In the genomic region with DNA sequence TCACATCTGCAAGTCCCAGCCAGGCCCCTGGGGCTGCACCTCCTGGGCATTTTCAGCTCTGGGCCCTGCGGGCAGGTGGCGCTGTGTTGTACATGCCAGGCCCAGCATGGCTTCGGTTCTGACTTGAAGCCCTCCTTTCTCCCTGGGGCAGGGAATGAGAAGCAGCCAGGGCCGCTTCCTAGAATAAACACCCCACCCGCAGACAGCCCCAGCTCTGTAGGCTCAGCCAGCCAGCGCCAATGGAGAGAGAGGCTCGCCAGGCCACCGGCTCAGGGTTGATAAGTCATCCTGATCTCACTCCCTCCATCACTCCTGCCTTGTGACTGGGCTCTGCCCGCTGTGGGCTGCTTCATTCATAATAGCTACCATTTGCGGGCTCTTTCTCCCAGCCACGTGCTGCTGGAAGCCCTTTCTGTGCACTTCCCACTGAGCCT, we compare ENCODE assay signal across 8 cellular contexts. TPM values are rescaled to one million over a fixed set of nuclear protein-coding genes. Genes with fewer than 3 reads are reported as not detected.
DNase-seq lines count a peak whose midpoint lies in the region; ATAC-seq and TF ChIP-seq lines count a peak whose summit lies in the region.

No MANE protein-coding gene starts in this region.

- peaks cover 4% of the 10 kb centered on the region for H3K9me3 Mint-ChIP-seq in activated CD8-positive, alpha-beta T cell treated with anti-CD3 and anti-CD28 coated beads for 36 hours
- H3K9me3 Mint-ChIP-seq in naive B cell = no peaks in the 10 kb centered on the region

- POLR2A ChIA-PET in GM10248 (lab: Yijun Ruan, JAX) = no interaction called here
- POLR2A ChIA-PET in activated CD8-positive, alpha-beta T cell treated with anti-CD3 and anti-CD28 coated beads for 36 hours (lab: Charles Lee) = interaction anchor here (1.9 to 2.0 kb wide), 2 partner anchors 23 to 39 kb away, joined by 5 to 7 read pairs; no protein-coding TSS in a partner anchor

- ATAC-seq in activated CD8-positive, alpha-beta T cell treated with anti-CD3 and anti-CD28 coated beads for 36 hours = no peak
- ATAC-seq in naive B cell (ENCODE audit: low read depth in 2 of 2) (peak; percentile 27 to 32), HG03439 (IDR thresholded peaks at IDR 0.05; ENCODE audit: unreplicated experiment) (no peak), HG03342 (IDR thresholded peaks at IDR 0.05; ENCODE audit: unreplicated experiment) (no peak)

- no peak for TF ChIP-seq POLR2A in erythroblast (IDR thresholded peaks at IDR 0.05; ENCODE audit: low read length)

- peak; percentile 81 for TF ChIP-seq CTCF in GM10248 (IDR thresholded peaks at IDR 0.05; ENCODE audit: control extremely low read depth, extremely low read depth, low read depth, missing control alignments)
- peak; percentile 57 for TF ChIP-seq CTCF in activated CD8-positive, alpha-beta T cell treated with anti-CD3 and anti-CD28 coated beads for 36 hours (IDR thresholded peaks at IDR 0.05)

- CTCF ChIA-PET in GM10248 (lab: Yijun Ruan, JAX) = interaction anchor here (1.0 to 12.9 kb wide), 13 partner anchors 11 to 195 kb away, joined by 3 to 201 read pairs (median 4); a partner anchor contains a TSS
- CTCF ChIA-PET in activated CD8-positive, alpha-beta T cell treated with anti-CD3 and anti-CD28 coated beads for 36 hours (lab: Charles Lee) = interaction anchor here (1.2 to 5.2 kb wide), 11 partner anchors 9 to 94 kb away, joined by 4 to 23 read pairs (median 7); no protein-coding TSS in a partner anchor

- no peak overlapping the region for H3K27ac Mint-ChIP-seq in activated CD8-positive, alpha-beta T cell treated with anti-CD3 and anti-CD28 coated beads for 36 hours
- peak overlapping the region in 5 of 6 donors; percentile 56 to 98 (median 80) for H3K27ac Mint-ChIP-seq in naive B cell

- peak; percentile 69 for DNase-seq in GM10248 (ENCODE audit: extremely low spot score)
- peak; percentile 33 for DNase-seq in NCI-H146 treated with DMSO at 0.1 percent for 48 hours (lab: John Stamatoyannopoulos, UW; ENCODE audit: unreplicated experiment)
- peak; percentile 78 for DNase-seq in activated CD8-positive, alpha-beta T cell treated with anti-CD3 and anti-CD28 coated beads for 36 hours
- DNase-seq in erythroblast (lab: John Stamatoyannopoulos, UW) = peak; percentile 69 to 70
- DNase-seq in naive B cell = peak; percentile 69
- no peak for DNase-seq in KG1 (lab: John Stamatoyannopoulos, UW)

- H3K4me1 Mint-ChIP-seq in activated CD8-positive, alpha-beta T cell treated with anti-CD3 and anti-CD28 coated beads for 36 hours (ENCODE audit: low read depth) = peaks cover 36% of the 10 kb centered on the region
- peaks cover 30 to 46% (median 38%) of the 10 kb centered on the region in 3 donors for H3K4me1 Mint-ChIP-seq in naive B cell

- peaks cover 21% of the 10 kb centered on the region for H3K36me3 Mint-ChIP-seq in activated CD8-positive, alpha-beta T cell treated with anti-CD3 and anti-CD28 coated beads for 36 hours (ENCODE audit: low read depth)
- H3K36me3 Mint-ChIP-seq in naive B cell = peaks cover 0 to 10% of the 10 kb centered on the region in 2 donors

- intact Hi-C loops in activated CD8-positive, alpha-beta T cell treated with anti-CD3 and anti-CD28 coated beads for 36 hours (cut with micrococcal nuclease) = no loop called here

- H3K27me3 Mint-ChIP-seq in activated CD8-positive, alpha-beta T cell treated with anti-CD3 and anti-CD28 coated beads for 36 hours = peaks cover 11% of the 10 kb centered on the region
- H3K27me3 Mint-ChIP-seq in naive B cell = peaks cover 9 to 13% (median 11%) of the 10 kb centered on the region in 3 donors

- no peak overlapping the region for H3K4me3 Mint-ChIP-seq in activated CD8-positive, alpha-beta T cell treated with anti-CD3 and anti-CD28 coated beads for 36 hours
- H3K4me3 Mint-ChIP-seq in naive B cell = peak overlapping the region in 4 of 8 donors; percentile 49 to 87 (median 69)

RNA-seq across cellular contexts. Expression of a gene that starts 6.0 kb away (rescaled TPM):
- under 1 TPM; 0.49 to 0.77 TPM for total RNA-seq in activated CD8-positive, alpha-beta T cell treated with anti-CD3 and anti-CD28 coated beads for 36 hours
- polyA plus RNA-seq in naive B cell (ENCODE audit: low read depth in 6 of 6) = not detected

RNA-seq across cellular contexts. Expression of a gene that starts 37.0 kb away (rescaled TPM):
- total RNA-seq in activated CD8-positive, alpha-beta T cell treated with anti-CD3 and anti-CD28 coated beads for 36 hours = 10 to 100 TPM; 34.6 to 36.6 TPM
- 1 to 10 TPM in 1 of 6 donors, under 1 TPM in 5; 0.77 to 1.5 (median 0.87) TPM for polyA plus RNA-seq in naive B cell (ENCODE audit: low read depth in 6 of 6)

RNA-seq across cellular contexts. Expression of a gene that starts 41.3 kb away (rescaled TPM):
- total RNA-seq in activated CD8-positive, alpha-beta T cell treated with anti-CD3 and anti-CD28 coated beads for 36 hours = 10 to 100 TPM; 65.9 to 70.1 TPM
- 10 to 100 TPM; 33.1 to 54.6 (median 47.6) TPM for polyA plus RNA-seq in naive B cell (ENCODE audit: low read depth in 6 of 6)

Comparison
In these comparisons a context has a peak if more than half of its experiments do, and no peak if none do; other contexts are left out.
1. ATAC-seq: peak in naive B cell (2 of 2); none in activated CD8-positive, alpha-beta T cell treated with anti-CD3 and anti-CD28 coated beads for 36 hours (single experiment), HG03439 (single experiment) and HG03342 (single experiment).